In the genomic region with DNA sequence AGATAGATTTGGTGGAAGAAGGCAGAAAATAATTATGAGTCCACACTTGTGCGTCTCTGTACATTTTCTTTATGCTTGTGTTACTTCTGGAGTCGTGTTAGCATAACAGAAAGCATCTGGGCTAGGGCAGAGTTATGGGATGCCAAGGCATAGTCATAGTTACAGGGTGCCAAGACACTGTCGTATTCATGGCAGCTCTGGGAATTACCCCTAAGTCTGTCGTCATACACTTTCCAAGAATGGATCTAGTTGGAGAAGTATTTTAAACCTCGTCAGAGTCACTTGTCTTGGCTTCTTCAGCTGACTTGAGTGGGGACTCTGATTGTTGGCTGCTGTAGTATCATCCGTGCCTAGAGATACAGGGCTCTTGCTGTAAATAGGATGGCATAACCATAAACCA, we compare ENCODE assay signal across 1 cellular context.
TF ChIP-seq lines count a peak whose summit lies in the region.

No MANE protein-coding gene starts in this region.

TF ChIP-seq in WTC11, 78 proteins besides CTCF, POLR2A, EP300 and RAD21 (continued from another document):
- TF ChIP-seq, protein P1, sequence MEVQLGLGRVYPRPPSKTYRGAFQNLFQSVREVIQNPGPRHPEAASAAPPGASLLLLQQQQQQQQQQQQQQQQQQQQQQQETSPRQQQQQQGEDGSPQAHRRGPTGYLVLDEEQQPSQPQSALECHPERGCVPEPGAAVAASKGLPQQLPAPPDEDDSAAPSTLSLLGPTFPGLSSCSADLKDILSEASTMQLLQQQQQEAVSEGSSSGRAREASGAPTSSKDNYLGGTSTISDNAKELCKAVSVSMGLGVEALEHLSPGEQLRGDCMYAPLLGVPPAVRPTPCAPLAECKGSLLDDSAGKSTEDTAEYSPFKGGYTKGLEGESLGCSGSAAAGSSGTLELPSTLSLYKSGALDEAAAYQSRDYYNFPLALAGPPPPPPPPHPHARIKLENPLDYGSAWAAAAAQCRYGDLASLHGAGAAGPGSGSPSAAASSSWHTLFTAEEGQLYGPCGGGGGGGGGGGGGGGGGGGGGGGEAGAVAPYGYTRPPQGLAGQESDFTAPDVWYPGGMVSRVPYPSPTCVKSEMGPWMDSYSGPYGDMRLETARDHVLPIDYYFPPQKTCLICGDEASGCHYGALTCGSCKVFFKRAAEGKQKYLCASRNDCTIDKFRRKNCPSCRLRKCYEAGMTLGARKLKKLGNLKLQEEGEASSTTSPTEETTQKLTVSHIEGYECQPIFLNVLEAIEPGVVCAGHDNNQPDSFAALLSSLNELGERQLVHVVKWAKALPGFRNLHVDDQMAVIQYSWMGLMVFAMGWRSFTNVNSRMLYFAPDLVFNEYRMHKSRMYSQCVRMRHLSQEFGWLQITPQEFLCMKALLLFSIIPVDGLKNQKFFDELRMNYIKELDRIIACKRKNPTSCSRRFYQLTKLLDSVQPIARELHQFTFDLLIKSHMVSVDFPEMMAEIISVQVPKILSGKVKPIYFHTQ (CRISPR knock-in tag; IDR thresholded peaks at IDR 0.05), result no peak
- TF ChIP-seq, protein P2, sequence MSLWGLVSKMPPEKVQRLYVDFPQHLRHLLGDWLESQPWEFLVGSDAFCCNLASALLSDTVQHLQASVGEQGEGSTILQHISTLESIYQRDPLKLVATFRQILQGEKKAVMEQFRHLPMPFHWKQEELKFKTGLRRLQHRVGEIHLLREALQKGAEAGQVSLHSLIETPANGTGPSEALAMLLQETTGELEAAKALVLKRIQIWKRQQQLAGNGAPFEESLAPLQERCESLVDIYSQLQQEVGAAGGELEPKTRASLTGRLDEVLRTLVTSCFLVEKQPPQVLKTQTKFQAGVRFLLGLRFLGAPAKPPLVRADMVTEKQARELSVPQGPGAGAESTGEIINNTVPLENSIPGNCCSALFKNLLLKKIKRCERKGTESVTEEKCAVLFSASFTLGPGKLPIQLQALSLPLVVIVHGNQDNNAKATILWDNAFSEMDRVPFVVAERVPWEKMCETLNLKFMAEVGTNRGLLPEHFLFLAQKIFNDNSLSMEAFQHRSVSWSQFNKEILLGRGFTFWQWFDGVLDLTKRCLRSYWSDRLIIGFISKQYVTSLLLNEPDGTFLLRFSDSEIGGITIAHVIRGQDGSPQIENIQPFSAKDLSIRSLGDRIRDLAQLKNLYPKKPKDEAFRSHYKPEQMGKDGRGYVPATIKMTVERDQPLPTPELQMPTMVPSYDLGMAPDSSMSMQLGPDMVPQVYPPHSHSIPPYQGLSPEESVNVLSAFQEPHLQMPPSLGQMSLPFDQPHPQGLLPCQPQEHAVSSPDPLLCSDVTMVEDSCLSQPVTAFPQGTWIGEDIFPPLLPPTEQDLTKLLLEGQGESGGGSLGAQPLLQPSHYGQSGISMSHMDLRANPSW (CRISPR knock-in tag; conservative IDR thresholded peaks at IDR 0.05; ENCODE audit: low read depth), result no peak
- TF ChIP-seq, protein P3, sequence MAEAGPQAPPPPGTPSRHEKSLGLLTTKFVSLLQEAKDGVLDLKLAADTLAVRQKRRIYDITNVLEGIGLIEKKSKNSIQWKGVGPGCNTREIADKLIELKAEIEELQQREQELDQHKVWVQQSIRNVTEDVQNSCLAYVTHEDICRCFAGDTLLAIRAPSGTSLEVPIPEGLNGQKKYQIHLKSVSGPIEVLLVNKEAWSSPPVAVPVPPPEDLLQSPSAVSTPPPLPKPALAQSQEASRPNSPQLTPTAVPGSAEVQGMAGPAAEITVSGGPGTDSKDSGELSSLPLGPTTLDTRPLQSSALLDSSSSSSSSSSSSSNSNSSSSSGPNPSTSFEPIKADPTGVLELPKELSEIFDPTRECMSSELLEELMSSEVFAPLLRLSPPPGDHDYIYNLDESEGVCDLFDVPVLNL (CRISPR knock-in tag; IDR thresholded peaks at IDR 0.05; ENCODE audit: borderline replicate concordance, low read depth), result no peak
- TF ChIP-seq CBFB (CRISPR knock-in tag; IDR thresholded peaks at IDR 0.05; ENCODE audit: low read depth), result no peak
- TF ChIP-seq HMGA2 (CRISPR knock-in tag; IDR thresholded peaks at IDR 0.05), result no peak
- TF ChIP-seq, protein P4, sequence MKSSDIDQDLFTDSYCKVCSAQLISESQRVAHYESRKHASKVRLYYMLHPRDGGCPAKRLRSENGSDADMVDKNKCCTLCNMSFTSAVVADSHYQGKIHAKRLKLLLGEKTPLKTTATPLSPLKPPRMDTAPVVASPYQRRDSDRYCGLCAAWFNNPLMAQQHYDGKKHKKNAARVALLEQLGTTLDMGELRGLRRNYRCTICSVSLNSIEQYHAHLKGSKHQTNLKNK (CRISPR knock-in tag; IDR thresholded peaks at IDR 0.05), result no peak
- TF ChIP-seq ZNF281 (CRISPR knock-in tag; IDR thresholded peaks at IDR 0.05), result no peak
- no peak for TF ChIP-seq KAT7 (CRISPR knock-in tag; IDR thresholded peaks at IDR 0.05; ENCODE audit: borderline replicate concordance)
- no peak for TF ChIP-seq ATF6 (CRISPR knock-in tag; IDR thresholded peaks at IDR 0.05)
- TF ChIP-seq, protein P5, sequence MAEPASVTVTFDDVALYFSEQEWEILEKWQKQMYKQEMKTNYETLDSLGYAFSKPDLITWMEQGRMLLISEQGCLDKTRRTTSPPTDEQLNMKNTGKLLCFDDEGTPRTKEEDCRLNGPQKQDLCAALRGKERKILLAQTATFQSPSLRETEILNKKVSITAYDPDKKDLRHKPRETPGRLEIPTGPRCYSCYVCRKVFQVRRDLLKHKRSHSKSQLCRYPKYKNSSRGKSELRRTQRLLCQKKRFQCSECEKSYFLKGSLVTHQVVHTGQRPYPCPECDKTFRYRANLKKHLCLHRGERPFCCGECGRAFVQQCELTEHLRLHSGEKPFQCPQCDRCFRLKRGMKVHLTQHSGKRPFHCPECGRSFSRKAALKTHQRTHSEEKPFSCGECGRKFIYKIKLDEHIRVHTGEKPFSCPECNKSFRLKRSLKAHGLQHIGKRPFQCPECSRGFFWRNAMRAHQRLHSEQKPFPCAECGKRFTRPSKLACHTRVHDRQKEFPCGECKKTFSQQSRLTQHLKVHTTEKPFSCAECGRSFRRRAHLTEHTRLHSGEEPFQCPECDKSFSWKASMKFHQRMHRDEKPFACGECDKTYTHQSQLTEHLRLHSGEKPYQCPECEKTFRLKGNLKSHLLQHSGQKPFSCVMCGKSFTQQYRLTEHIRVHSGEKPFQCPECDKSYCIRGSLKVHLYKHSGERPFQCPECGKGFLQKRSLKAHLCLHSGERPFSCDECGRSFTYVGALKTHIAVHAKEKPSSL (CRISPR knock-in tag; conservative IDR thresholded peaks at IDR 0.05), result no peak
- TF ChIP-seq, protein P6, sequence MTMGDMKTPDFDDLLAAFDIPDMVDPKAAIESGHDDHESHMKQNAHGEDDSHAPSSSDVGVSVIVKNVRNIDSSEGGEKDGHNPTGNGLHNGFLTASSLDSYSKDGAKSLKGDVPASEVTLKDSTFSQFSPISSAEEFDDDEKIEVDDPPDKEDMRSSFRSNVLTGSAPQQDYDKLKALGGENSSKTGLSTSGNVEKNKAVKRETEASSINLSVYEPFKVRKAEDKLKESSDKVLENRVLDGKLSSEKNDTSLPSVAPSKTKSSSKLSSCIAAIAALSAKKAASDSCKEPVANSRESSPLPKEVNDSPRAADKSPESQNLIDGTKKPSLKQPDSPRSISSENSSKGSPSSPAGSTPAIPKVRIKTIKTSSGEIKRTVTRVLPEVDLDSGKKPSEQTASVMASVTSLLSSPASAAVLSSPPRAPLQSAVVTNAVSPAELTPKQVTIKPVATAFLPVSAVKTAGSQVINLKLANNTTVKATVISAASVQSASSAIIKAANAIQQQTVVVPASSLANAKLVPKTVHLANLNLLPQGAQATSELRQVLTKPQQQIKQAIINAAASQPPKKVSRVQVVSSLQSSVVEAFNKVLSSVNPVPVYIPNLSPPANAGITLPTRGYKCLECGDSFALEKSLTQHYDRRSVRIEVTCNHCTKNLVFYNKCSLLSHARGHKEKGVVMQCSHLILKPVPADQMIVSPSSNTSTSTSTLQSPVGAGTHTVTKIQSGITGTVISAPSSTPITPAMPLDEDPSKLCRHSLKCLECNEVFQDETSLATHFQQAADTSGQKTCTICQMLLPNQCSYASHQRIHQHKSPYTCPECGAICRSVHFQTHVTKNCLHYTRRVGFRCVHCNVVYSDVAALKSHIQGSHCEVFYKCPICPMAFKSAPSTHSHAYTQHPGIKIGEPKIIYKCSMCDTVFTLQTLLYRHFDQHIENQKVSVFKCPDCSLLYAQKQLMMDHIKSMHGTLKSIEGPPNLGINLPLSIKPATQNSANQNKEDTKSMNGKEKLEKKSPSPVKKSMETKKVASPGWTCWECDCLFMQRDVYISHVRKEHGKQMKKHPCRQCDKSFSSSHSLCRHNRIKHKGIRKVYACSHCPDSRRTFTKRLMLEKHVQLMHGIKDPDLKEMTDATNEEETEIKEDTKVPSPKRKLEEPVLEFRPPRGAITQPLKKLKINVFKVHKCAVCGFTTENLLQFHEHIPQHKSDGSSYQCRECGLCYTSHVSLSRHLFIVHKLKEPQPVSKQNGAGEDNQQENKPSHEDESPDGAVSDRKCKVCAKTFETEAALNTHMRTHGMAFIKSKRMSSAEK (CRISPR knock-in tag; IDR thresholded peaks at IDR 0.05; ENCODE audit: borderline replicate concordance), result no peak
- no peak for TF ChIP-seq ZNF232 (CRISPR knock-in tag; IDR thresholded peaks at IDR 0.05)
- no peak for TF ChIP-seq SP1 (CRISPR knock-in tag; conservative IDR thresholded peaks at IDR 0.05)
- no peak for TF ChIP-seq CREM (CRISPR knock-in tag; IDR thresholded peaks at IDR 0.05)
- TF ChIP-seq ZNF138 (CRISPR knock-in tag; conservative IDR thresholded peaks at IDR 0.05), result no peak
- TF ChIP-seq E2F5 (CRISPR knock-in tag; IDR thresholded peaks at IDR 0.05), result no peak
